ENCODE assay signal across 11 cellular contexts in genomic region chr19:8515317-8515716, GRCh38. TPM values are rescaled to one million over a fixed set of nuclear protein-coding genes. Genes with fewer than 3 reads are reported as not detected.
A peak's percentile ranks its signal among the peaks of the same experiment; 100 is the strongest.
DNase-seq lines count a peak whose midpoint lies in the region; ATAC-seq lines count a peak whose summit lies in the region.
"Had no signal": no experiment of that assay in that cellular context is flagged by ENCODE, and none has a peak within 500 bp of the region (broad histone marks: within the 10 kb centered on the region; RNA-seq: fewer than 3 reads in every experiment).

No MANE protein-coding gene starts in this region.

- CTCF ChIA-PET in activated CD4-positive, alpha-beta T cell treated with anti-CD3 and anti-CD28 coated beads, Interleukin-2, amount 10 ng/mL, durations not matched to agents 7 days and 5 days (lab: Charles Lee) = interaction anchor here (4.6 kb wide), 1 partner anchor 63 kb away, joined by 45 read pairs; the partner anchor contains the start of gene MYO1F

- peaks cover 10% of the 10 kb centered on the region for H3K36me3 ChIP-seq in KOPT-K1 (ENCODE audit: insufficient read depth, low read length)

- H3K4me3 Mint-ChIP-seq in activated CD4-positive, alpha-beta T cell treated with anti-CD3 and anti-CD28 coated beads, Interleukin-2, amount 10 ng/mL, durations not matched to agents 7 days and 5 days = peak overlapping the region; percentile 91

- ATAC-seq in HG03442 (IDR thresholded peaks at IDR 0.05; ENCODE audit: unreplicated experiment) (no peak), HG02571 (IDR thresholded peaks at IDR 0.05; ENCODE audit: unreplicated experiment) (no peak)

- POLR2A ChIA-PET in activated CD4-positive, alpha-beta T cell treated with anti-CD3 and anti-CD28 coated beads, Interleukin-2, amount 10 ng/mL, durations not matched to agents 7 days and 5 days (lab: Charles Lee) = interaction anchor here (1.1 kb wide), 1 partner anchor 28 kb away, joined by 3 read pairs; no protein-coding TSS in a partner anchor

- peaks cover 31% of the 10 kb centered on the region for H3K36me3 Mint-ChIP-seq in activated CD4-positive, alpha-beta T cell treated with anti-CD3 and anti-CD28 coated beads, Interleukin-2, amount 10 ng/mL, durations not matched to agents 7 days and 5 days (ENCODE audit: low read depth)

- peak; percentile 86 for DNase-seq in activated CD4-positive, alpha-beta T cell treated with anti-CD3 and anti-CD28 coated beads, Interleukin-2, amount 10 ng/mL, durations not matched to agents 7 days and 5 days
- DNase-seq in amniotic epithelial cell (ENCODE audit: low read depth) (peak; percentile 24), retina (no peak), NCI-H510A treated with DMSO at 0.1 percent for 48 hours (lab: John Stamatoyannopoulos, UW) (no peak)
- DNase-seq in stimulated activated CD4-positive, alpha-beta T cell treated with anti-CD3 and anti-CD28 coated beads, Interleukin-2, amount 100 ng/mL, for 4 hours (ENCODE audit: low read depth) = peak; percentile 27
- DNase-seq: amygdala, DND-41, NCI-H774 had no signal

- no peaks in the 10 kb centered on the region for H3K9me3 Mint-ChIP-seq in activated CD4-positive, alpha-beta T cell treated with anti-CD3 and anti-CD28 coated beads, Interleukin-2, amount 10 ng/mL, durations not matched to agents 7 days and 5 days

- H3K4me1 Mint-ChIP-seq in activated CD4-positive, alpha-beta T cell treated with anti-CD3 and anti-CD28 coated beads, Interleukin-2, amount 10 ng/mL, durations not matched to agents 7 days and 5 days = peaks cover 68% of the 10 kb centered on the region

- H3K27me3 Mint-ChIP-seq in activated CD4-positive, alpha-beta T cell treated with anti-CD3 and anti-CD28 coated beads, Interleukin-2, amount 10 ng/mL, durations not matched to agents 7 days and 5 days = no peaks in the 10 kb centered on the region

- peak overlapping the region; percentile 97 for H3K27ac ChIP-seq in KOPT-K1 (ENCODE audit: low read depth, low read length, poor library complexity, severe bottlenecking)

- H3K27ac Mint-ChIP-seq in activated CD4-positive, alpha-beta T cell treated with anti-CD3 and anti-CD28 coated beads, Interleukin-2, amount 10 ng/mL, durations not matched to agents 7 days and 5 days = peak overlapping the region; percentile 97

- no peaks in the 10 kb centered on the region for H3K9me3 ChIP-seq in KOPT-K1 (ENCODE audit: insufficient read depth, low read length, poor library complexity, severe bottlenecking)

RNA-seq across cellular contexts. Expression of gene ZNF414, which starts 1.4 kb away (rescaled TPM):
- total RNA-seq in activated CD4-positive, alpha-beta T cell treated with anti-CD3 and anti-CD28 coated beads, Interleukin-2, amount 10 ng/mL, durations not matched to agents 7 days and 5 days = 10 to 100 TPM; 46.8 to 47.3 TPM

RNA-seq across cellular contexts. Expression of gene PRAM1, which starts 12.9 kb away (rescaled TPM):
- 1 to 10 TPM; 3.8 to 6.7 TPM for total RNA-seq in activated CD4-positive, alpha-beta T cell treated with anti-CD3 and anti-CD28 coated beads, Interleukin-2, amount 10 ng/mL, durations not matched to agents 7 days and 5 days

Comparison
In these comparisons a context has a peak if more than half of its experiments do, and no peak if none do; other contexts are left out.
1. DNase-seq: peak in activated CD4-positive, alpha-beta T cell treated with anti-CD3 and anti-CD28 coated beads, Interleukin-2, amount 10 ng/mL, durations not matched to agents 7 days and 5 days (single experiment), amniotic epithelial cell (single experiment) and stimulated activated CD4-positive, alpha-beta T cell treated with anti-CD3 and anti-CD28 coated beads, Interleukin-2, amount 100 ng/mL, for 4 hours (single experiment); none in retina (single experiment) and NCI-H510A treated with DMSO at 0.1 percent for 48 hours (single experiment).